4 cellular contexts compared by ENCODE assay signal in genomic region chr21:33557447-33557846, GRCh38.
TF ChIP-seq lines count a peak whose summit lies in the region.

No MANE protein-coding gene starts in this region.

TF ChIP-seq in SK-N-SH, 30 proteins besides CTCF, POLR2A, EP300 and RAD21:
- TF ChIP-seq POLR2AphosphoS5 (IDR thresholded peaks at IDR 0.05; ENCODE audit: low read depth, low read length) (0 out of 2 replicates have a peak, but pooled peaks have one; percentile 3), RCOR1 (IDR thresholded peaks at IDR 0.05; ENCODE audit: low read length) (no peak)
TF ChIP-seq in SK-N-SH: peak in this region for 1.

TF ChIP-seq in SK-N-SH treated with all-trans-retinoic acid at 6 μM for 48 hours, 23 proteins besides CTCF, POLR2A, EP300 and RAD21:
- TF ChIP-seq ARNTL (CRISPR knock-in tag; IDR thresholded peaks at IDR 0.05; ENCODE audit: borderline replicate concordance, low read depth), result no peak

TF ChIP-seq in HepG2, 621 proteins besides CTCF, POLR2A, EP300 and RAD21:
- peak; percentile 54 for TF ChIP-seq RBM22 (optimal IDR thresholded peaks at IDR 0.05; ENCODE audit: low read length)
- TF ChIP-seq GPBP1L1 (CRISPR knock-in tag; IDR thresholded peaks at IDR 0.05), result no peak

TF ChIP-seq in GM12878, 131 proteins besides CTCF, POLR2A, EP300 and RAD21:
- TF ChIP-seq MLLT1 (IDR thresholded peaks at IDR 0.05) (0 out of 2 replicates have a peak, but pooled peaks have one; percentile 32), IRF4 (IDR thresholded peaks at IDR 0.05; ENCODE audit: low read depth, low read length) (no peak)
